ENCODE assay signal across 15 cellular contexts in the genomic region with DNA sequence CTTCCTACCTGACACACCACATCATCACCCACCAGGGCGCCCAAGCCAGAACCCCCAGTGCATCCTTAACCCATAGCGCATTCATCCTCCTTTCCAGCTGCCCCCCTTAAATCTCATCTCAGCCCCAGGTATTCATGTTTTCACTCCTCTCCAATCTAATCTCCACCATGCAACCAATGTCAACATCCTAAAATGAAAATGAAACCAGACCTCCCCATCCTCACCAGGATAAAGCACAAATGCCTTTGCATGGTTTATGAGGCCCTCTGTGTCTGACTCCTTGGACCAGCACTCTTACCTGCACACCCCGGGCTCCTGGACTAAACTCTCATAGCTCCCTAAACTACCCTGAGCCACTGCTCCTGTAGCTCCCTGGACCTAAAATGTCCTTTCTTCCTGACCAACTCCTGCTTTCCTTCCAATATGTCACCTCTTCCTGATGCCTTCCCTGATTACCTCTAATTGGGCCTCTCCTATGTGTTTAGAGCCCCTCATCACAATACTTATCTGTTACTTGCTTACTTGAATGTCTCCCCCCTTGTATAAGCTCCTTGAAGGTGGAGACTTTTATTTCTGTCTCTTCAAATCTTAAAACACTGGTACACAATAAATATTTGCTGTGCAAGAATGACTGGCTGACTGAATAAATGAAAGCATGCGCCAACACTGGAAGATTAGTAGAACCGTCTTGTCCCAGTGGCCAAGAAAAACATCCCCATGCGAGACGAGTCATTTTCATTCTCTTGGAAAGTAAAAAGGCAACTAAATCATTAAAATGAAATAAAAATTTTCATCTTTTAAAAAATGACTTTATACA.
A peak's percentile ranks its signal among the peaks of the same experiment; 100 is the strongest.
DNase-seq lines count a peak whose midpoint lies in the region; ATAC-seq, FAIRE-seq and TF ChIP-seq lines count a peak whose summit lies in the region.
"Had no signal": no experiment of that assay in that cellular context is flagged by ENCODE, and none has a peak within 500 bp of the region (broad histone marks: within the 10 kb centered on the region; RNA-seq: fewer than 3 reads in every experiment).

No MANE protein-coding gene starts in this region.

- H3K9me3 ChIP-seq in SK-N-SH (no peaks in the 10 kb centered on the region), MG63 (no peaks in the 10 kb centered on the region), GM12878 (replicated peaks; ENCODE audit: control insufficient read depth, insufficient read depth, low read length) (no peaks in the 10 kb centered on the region), HepG2 (ENCODE audit: low read length) (no peaks in the 10 kb centered on the region), esophagus muscularis mucosa (no peaks in the 10 kb centered on the region)
- H3K9me3 ChIP-seq: upper lobe of left lung had no signal

- no peaks in the 10 kb centered on the region for H3K27me3 Mint-ChIP-seq in neural crest cell (ENCODE audit: low read depth)
- H3K27me3 Mint-ChIP-seq: activated naive CD4-positive, alpha-beta T cell treated with anti-CD3 and anti-CD28 coated beads, Interleukin-2, amount 10 ng/mL, durations not matched to agents 7 days and 5 days had no signal

- H3K4me1 ChIP-seq in SK-N-SH (ENCODE audit: control insufficient read depth in 1 of 2, insufficient read depth in 2 of 2, low read depth in 1 of 2, low read length in 1 of 2) (peaks cover 0 to 44% of the 10 kb centered on the region in 2 experiments; a peak in 2 of 4 replicates), GM12878 (ENCODE audit: control insufficient read depth, insufficient read depth, low read length) (peaks cover 60% of the 10 kb centered on the region), HepG2 (ENCODE audit: insufficient read depth, low read length) (peaks cover 23% of the 10 kb centered on the region), esophagus muscularis mucosa (peaks cover 13 to 19% (median 15%) of the 10 kb centered on the region in 4 donors)
- H3K4me1 ChIP-seq: upper lobe of left lung had no signal

- no peaks in the 10 kb centered on the region for H3K36me3 ChIP-seq in SK-N-SH (replicated peaks in 1 of 2; ENCODE audit: control insufficient read depth in 1 of 2, insufficient read depth in 2 of 2, low read length in 1 of 2)
- no peaks in the 10 kb centered on the region; the same call in 1 of the 2 replicates for H3K36me3 ChIP-seq in MG63
- H3K36me3 ChIP-seq in GM12878 (ENCODE audit: control insufficient read depth in 2 of 2, insufficient read depth in 2 of 2, low read length in 1 of 2), result no peaks in the 10 kb centered on the region
- peaks cover under 1% of the 10 kb centered on the region in 2 experiments; a peak in 1 of 5 replicates for H3K36me3 ChIP-seq in HepG2 (replicated peaks in 1 of 2; ENCODE audit: control insufficient read depth in 1 of 2, insufficient read depth in 2 of 2, low read length in 2 of 2)
- no peaks in the 10 kb centered on the region for H3K36me3 ChIP-seq in esophagus muscularis mucosa
- H3K36me3 ChIP-seq: upper lobe of left lung had no signal

- BruUV-seq in GM12878 (replicated peaks; lab: Mats Ljungman, UMichigan) (no TSS peak), HepG2 (replicated peaks; lab: Mats Ljungman, UMichigan) (no TSS peak)

- intact Hi-C loops in GM12878 (cut with micrococcal nuclease; ENCODE audit: unreplicated experiment), result loop anchor here (1.0 kb wide), 5 partner anchors 19 to 131 kb away; no protein-coding TSS in a partner anchor
- intact Hi-C loops in HepG2 (cut with micrococcal nuclease; ENCODE audit: unreplicated experiment), result no loop called here
- intact Hi-C loops in esophagus muscularis mucosa (cut with DNase I), result no loop called here

- SMC1A ChIA-PET in GM12878 (lab: Charles Lee; ENCODE audit: uncharacterized antibody, unreplicated experiment), result interaction anchor here (0.8 to 11.1 kb wide), 16 partner anchors 16 to 457 kb away, joined by 3 to 178 read pairs (median 6); a partner anchor contains a TSS

- FAIRE-seq in GM12878 (lab: Jason Lieb, UNC) (no peak), HepG2 (lab: Jason Lieb, UNC) (no peak)

- in situ Hi-C loops in GM12878 (cut with MboI), result loop anchor here (10.0 to 25.0 kb wide), 3 partner anchors 409 to 1309 kb away; a partner anchor contains a TSS
- in situ Hi-C loops in HepG2 (cut with HindIII; ENCODE audit: extremely low pct_ligation_motif_present, low pct_unique_long_range_greater_than_20kb), result no loop called here

- TF ChIP-seq RAD21 in SK-N-SH (IDR thresholded peaks at IDR 0.05; ENCODE audit: low read length), result no peak
- TF ChIP-seq RAD21 in GM12878 (IDR thresholded peaks at IDR 0.05; ENCODE audit: insufficient read depth, low read depth, low read length), result 0 out of 2 replicates have a peak, but pooled peaks have one; percentile 9
- no peak for TF ChIP-seq RAD21 in HepG2 (CRISPR knock-in tag; IDR thresholded peaks at IDR 0.05)

- H3K9me2 ChIP-seq in SK-N-SH, result no peaks in the 10 kb centered on the region

- no peak for ATAC-seq in SK-N-SH treated with all-trans-retinoic acid at 6 μM for 48 hours
- ATAC-seq in GM12878, result peak; percentile 23
- no peak for ATAC-seq in HepG2

- H3K36me3 Mint-ChIP-seq in neural crest cell (ENCODE audit: low read depth), result no peaks in the 10 kb centered on the region
- H3K36me3 Mint-ChIP-seq: activated naive CD4-positive, alpha-beta T cell treated with anti-CD3 and anti-CD28 coated beads, Interleukin-2, amount 10 ng/mL, durations not matched to agents 7 days and 5 days had no signal

- 79% methylated on average over 7 of the region's 7 CpGs for WGBS in SK-N-SH (ENCODE audit: low lambda C conversion rate)
- 27% methylated on average over 7 of the region's 7 CpGs for WGBS in GM12878 (ENCODE audit: insufficient coverage, insufficient replicate concordance, low lambda C conversion rate, missing lambda C conversion rate)
- 96% methylated on average over 7 of the region's 7 CpGs for WGBS in HepG2 (ENCODE audit: low lambda C conversion rate)
- 77% methylated on average over 7 of the region's 7 CpGs for WGBS in esophagus muscularis mucosa

- H3K4me3 ChIP-seq in SK-N-SH (ENCODE audit: low read depth in 2 of 2, low read length in 1 of 2) (no peak overlapping the region), MG63 (no peak overlapping the region), GM12878 (peak overlapping the region; percentile 39; the same call in 1 of the 2 replicates), HepG2 (replicated peaks in 1 of 3; ENCODE audit: insufficient read depth in 1 of 3, low read depth in 2 of 3, low read length in 3 of 3) (no peak overlapping the region), esophagus muscularis mucosa (no peak overlapping the region)
- H3K4me3 ChIP-seq: coronary artery, upper lobe of left lung had no signal

- CTCF ChIA-PET in SK-N-SH (lab: Yijun Ruan, JAX), result interaction anchor here (0.8 kb wide), 1 partner anchor 446 kb away, joined by 3 read pairs; no protein-coding TSS in a partner anchor
- CTCF ChIA-PET in GM12878 (lab: Yijun Ruan, JAX), result interaction anchor here (0.6 to 4.1 kb wide), 18 partner anchors 9 to 945 kb away, joined by 3 to 44 read pairs (median 5); no protein-coding TSS in a partner anchor
- CTCF ChIA-PET in HepG2 (lab: Yijun Ruan, JAX; ENCODE audit: low intra/inter-chr PET ratio, low total read pairs), result no interaction called here

- H3K4me1 Mint-ChIP-seq in neural crest cell, result no peaks in the 10 kb centered on the region

- H3K4me2 ChIP-seq in SK-N-SH (0 out of 2 replicates have a peak overlapping the region, but pooled peaks have one; percentile 18), GM12878 (ENCODE audit: control insufficient read depth, insufficient read depth) (peak overlapping the region; percentile 88), HepG2 (ENCODE audit: low read depth, low read length) (no peak overlapping the region)

- H3K9ac ChIP-seq in SK-N-SH (no peak overlapping the region), GM12878 (ENCODE audit: control insufficient read depth, insufficient read depth, low read length) (peak overlapping the region; percentile 78), HepG2 (ENCODE audit: insufficient read depth, low read depth, low read length) (no peak overlapping the region)

- H3K9me3 Mint-ChIP-seq in neural crest cell, result no peaks in the 10 kb centered on the region
- H3K9me3 Mint-ChIP-seq: activated naive CD4-positive, alpha-beta T cell treated with anti-CD3 and anti-CD28 coated beads, Interleukin-2, amount 10 ng/mL, durations not matched to agents 7 days and 5 days had no signal

- no peak for TF ChIP-seq CTCF in SK-N-SH (IDR thresholded peaks at IDR 0.05)
- TF ChIP-seq CTCF in GM12878 (IDR thresholded peaks at IDR 0.05 in 2 of 3, conservative IDR thresholded peaks at IDR 0.05 in 1 of 3; ENCODE audit: control insufficient read depth in 2 of 3, extremely low read depth in 1 of 3, insufficient read depth in 1 of 3, low read depth in 3 of 3, low read length in 3 of 3), result no peak
- no peak for TF ChIP-seq CTCF in neural crest cell (conservative IDR thresholded peaks at IDR 0.05)
- no peak for TF ChIP-seq CTCF in HepG2 (CRISPR knock-in tag; IDR thresholded peaks at IDR 0.05)
- TF ChIP-seq CTCF in esophagus muscularis mucosa (IDR thresholded peaks at IDR 0.05), result no peak

- no peak for DNase-seq in SK-N-SH
- DNase-seq in MG63, result peak; percentile 37
- no peak for DNase-seq in GM12878 (ENCODE audit: low read depth, low spot score)
- no peak for DNase-seq in neural crest cell (ENCODE audit: low read depth, low spot score)
- no peak for DNase-seq in HepG2 (ENCODE audit: low spot score)
- DNase-seq in esophagus muscularis mucosa (ENCODE audit: extremely low spot score), result no peak
- DNase-seq in COLO668 (lab: John Stamatoyannopoulos, UW; ENCODE audit: unreplicated experiment), result no peak
- DNase-seq: activated CD4-positive, CD25-positive, alpha-beta regulatory T cell treated with anti-CD3 and anti-CD28 coated beads, Interleukin-2, amount 50 U/mL, for 72 hours; activated naive CD4-positive, alpha-beta T cell treated with anti-CD3 and anti-CD28 coated beads, Interleukin-2, amount 10 ng/mL, durations not matched to agents 7 days and 5 days; H7; NCI-H2171 treated with DMSO at 0.1 percent for 48 hours; upper lobe of left lung had no signal

- POLR2A ChIA-PET in SK-N-SH (lab: Yijun Ruan, JAX) (no interaction called here), GM12878 (lab: Charles Lee) (interaction anchor here (0.6 to 8.7 kb wide), 11 partner anchors 9 to 413 kb away, joined by 3 to 136 read pairs (median 9); no protein-coding TSS in a partner anchor), HepG2 (lab: Yijun Ruan, JAX) (no interaction called here)

- no peaks in the 10 kb centered on the region for H3K27me3 ChIP-seq in SK-N-SH (ENCODE audit: insufficient read depth)
- no peaks in the 10 kb centered on the region for H3K27me3 ChIP-seq in MG63
- H3K27me3 ChIP-seq in GM12878 (replicated peaks in 1 of 2; ENCODE audit: control insufficient read depth in 2 of 2, insufficient read depth in 2 of 2, low read length in 1 of 2), result no peaks in the 10 kb centered on the region
- no peaks in the 10 kb centered on the region for H3K27me3 ChIP-seq in HepG2 (ENCODE audit: control insufficient read depth in 1 of 2, insufficient read depth in 2 of 2, low read length in 2 of 2)
- H3K27me3 ChIP-seq in esophagus muscularis mucosa, result no peaks in the 10 kb centered on the region
- H3K27me3 ChIP-seq: upper lobe of left lung had no signal

- 0 out of 4 replicates have a peak overlapping the region, but pooled peaks of 1 of the 2 experiments have one; percentile 25 for H3K27ac ChIP-seq in SK-N-SH (ENCODE audit: low read depth in 2 of 2, low read length in 1 of 2)
- peak overlapping the region; percentile 91 for H3K27ac ChIP-seq in GM12878 (ENCODE audit: control insufficient read depth, insufficient read depth)
- no peak overlapping the region for H3K27ac ChIP-seq in HepG2 (ENCODE audit: extremely low read length, insufficient read depth, low read length)
- no peak overlapping the region for H3K27ac ChIP-seq in esophagus muscularis mucosa (replicated peaks in 1 of 4)
- H3K27ac ChIP-seq: 22Rv1, coronary artery, upper lobe of left lung had no signal

- no peak overlapping the region for H3K4me3 Mint-ChIP-seq in neural crest cell
- H3K4me3 Mint-ChIP-seq: activated naive CD4-positive, alpha-beta T cell treated with anti-CD3 and anti-CD28 coated beads, Interleukin-2, amount 10 ng/mL, durations not matched to agents 7 days and 5 days had no signal

- RAD21 ChIA-PET in GM12878 (lab: Charles Lee; ENCODE audit: unreplicated experiment), result interaction anchor here (0.7 to 5.2 kb wide), 15 partner anchors 9 to 456 kb away, joined by 3 to 111 read pairs (median 8); a partner anchor contains a TSS

- peak overlapping the region; percentile 48 for H3K27ac Mint-ChIP-seq in neural crest cell (ENCODE audit: unreplicated experiment)
- H3K27ac Mint-ChIP-seq: activated naive CD4-positive, alpha-beta T cell treated with anti-CD3 and anti-CD28 coated beads, Interleukin-2, amount 10 ng/mL, durations not matched to agents 7 days and 5 days had no signal

- no peaks in the 10 kb centered on the region for H4K20me1 ChIP-seq in SK-N-SH (ENCODE audit: insufficient read depth)
- H4K20me1 ChIP-seq in GM12878 (ENCODE audit: control insufficient read depth, insufficient read depth), result no peaks in the 10 kb centered on the region
- no peaks in the 10 kb centered on the region for H4K20me1 ChIP-seq in HepG2 (ENCODE audit: insufficient read depth, low read length)

- no peak for TF ChIP-seq EP300 in SK-N-SH (IDR thresholded peaks at IDR 0.05; ENCODE audit: borderline replicate concordance in 1 of 2, low read depth in 1 of 2, low read length in 1 of 2)
- no peak for TF ChIP-seq EP300 in GM12878 (IDR thresholded peaks at IDR 0.05; ENCODE audit: borderline replicate concordance in 1 of 2, control insufficient read depth in 1 of 2, low read depth in 2 of 2, low read length in 2 of 2)
- no peak for TF ChIP-seq EP300 in HepG2 (IDR thresholded peaks at IDR 0.05; ENCODE audit: low read depth in 2 of 2, low read length in 2 of 2)
- no peak for TF ChIP-seq EP300 in HepG2 (CRISPR knock-in tag; IDR thresholded peaks at IDR 0.05; ENCODE audit: borderline replicate concordance)
- TF ChIP-seq EP300 in esophagus muscularis mucosa (IDR thresholded peaks at IDR 0.05), result no peak

- H3K79me2 ChIP-seq in SK-N-SH (ENCODE audit: insufficient read depth) (no peaks in the 10 kb centered on the region), GM12878 (ENCODE audit: control insufficient read depth, insufficient read depth, low read length) (peaks cover 14% of the 10 kb centered on the region), HepG2 (ENCODE audit: insufficient read depth, low read length) (no peaks in the 10 kb centered on the region)

- no peak overlapping the region for H2AFZ ChIP-seq in SK-N-SH (ENCODE audit: low read depth)
- peak overlapping the region; percentile 26; the same call in 1 of the 2 replicates for H2AFZ ChIP-seq in GM12878 (ENCODE audit: control insufficient read depth, low read depth, low read length)
- no peak overlapping the region for H2AFZ ChIP-seq in HepG2 (ENCODE audit: low read length)

- H3F3A ChIP-seq in SK-N-SH (replicated peaks; ENCODE audit: insufficient read depth), result no peaks in the 10 kb centered on the region

- TF ChIP-seq POLR2A in GM12878 (IDR thresholded peaks at IDR 0.05; ENCODE audit: low read depth, low read length) (no peak), HepG2 (IDR thresholded peaks at IDR 0.05; ENCODE audit: insufficient read depth in 1 of 2, low read depth in 2 of 2, low read length in 2 of 2) (no peak), esophagus muscularis mucosa (IDR thresholded peaks at IDR 0.05; ENCODE audit: low read depth) (no peak)
